21 cellular contexts compared by ENCODE assay signal in the genomic region with DNA sequence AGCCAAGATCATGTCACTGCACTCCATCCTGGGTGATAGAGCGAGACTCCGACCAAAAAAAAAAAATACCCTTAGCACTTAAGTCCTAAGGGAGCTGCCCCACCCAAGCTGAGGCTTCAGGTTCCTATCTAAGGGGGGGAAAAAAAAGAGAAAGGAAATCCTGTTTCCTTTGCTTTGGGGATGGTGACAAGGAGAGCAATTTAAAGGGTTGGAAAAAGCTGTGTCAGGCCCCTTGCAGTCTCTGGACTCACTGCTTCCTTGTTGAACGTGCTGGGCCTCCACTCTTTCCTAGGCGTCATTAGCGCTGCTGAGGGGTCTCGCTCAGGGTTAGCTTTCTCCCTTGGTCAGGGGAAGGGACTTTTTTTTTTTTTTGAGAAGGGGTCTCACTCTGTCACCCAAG.
"Had no signal": no experiment of that assay in that cellular context is flagged by ENCODE, and none has a peak within 500 bp of the region (broad histone marks: within the 10 kb centered on the region; RNA-seq: fewer than 3 reads in every experiment).

No MANE protein-coding gene starts in this region.

- H3K36me3 ChIP-seq: neural progenitor cell, uterus had no signal

- H2AFZ ChIP-seq: neural progenitor cell had no signal

- H3K9ac ChIP-seq: neural progenitor cell had no signal

- H3K27ac Mint-ChIP-seq: effector memory CD8-positive, alpha-beta T cell; memory B cell; neural progenitor cell; stimulated activated memory B cell treated with anti-CD40 and anti-IgM and Interleukin-4, amounts not matched to agents 10 μg/mL and 1 μg/mL and 100 μg/mL, for 72 hours; stimulated activated naive CD8-positive, alpha-beta T cell treated with anti-CD3 and anti-CD28 coated beads, Interleukin-15, Interleukin-2, amounts not matched to agents 100 ng/mL and 50 ng/mL, for 24 hours had no signal

- H3K9me3 Mint-ChIP-seq: effector memory CD8-positive, alpha-beta T cell; memory B cell; naive B cell; natural killer cell treated with Interleukin-12 subunit alpha and Interleukin-12 subunit beta and Interleukin-15 and Interleukin-18, amount 100 ng/mL, for 72 hours; neural progenitor cell; stimulated activated memory B cell treated with anti-CD40 and anti-IgM and Interleukin-4, amounts not matched to agents 10 μg/mL and 1 μg/mL and 100 μg/mL, for 72 hours; stimulated activated naive CD8-positive, alpha-beta T cell treated with anti-CD3 and anti-CD28 coated beads, Interleukin-15, Interleukin-2, amounts not matched to agents 100 ng/mL and 50 ng/mL, for 24 hours had no signal

- DNase-seq: cortex of kidney; effector memory CD8-positive, alpha-beta T cell; foreskin fibroblast; gastrocnemius medialis; mucosa of descending colon; naive B cell; spleen; stimulated activated CD4-positive, alpha-beta T cell treated with anti-CD3 and anti-CD28 coated beads, Interleukin-4, amount 100 ng/mL, for 4 hours; transverse colon; upper lobe of right lung; uterus had no signal

- H3K9me3 ChIP-seq: gastrocnemius medialis, mucosa of descending colon, prostate gland, right atrium auricular region, spleen, suprapubic skin, transverse colon, upper lobe of right lung, uterus had no signal

- H3K4me2 ChIP-seq: neural progenitor cell had no signal

- ATAC-seq: effector memory CD8-positive, alpha-beta T cell; gastrocnemius medialis; mucosa of descending colon; natural killer cell treated with Interleukin-12 subunit alpha and Interleukin-12 subunit beta and Interleukin-15 and Interleukin-18, amount 100 ng/mL, for 72 hours; stimulated activated memory B cell treated with anti-CD40 and anti-IgM and Interleukin-4, amounts not matched to agents 10 μg/mL and 1 μg/mL and 100 μg/mL, for 72 hours; upper lobe of right lung had no signal

- H3K27me3 Mint-ChIP-seq: effector memory CD8-positive, alpha-beta T cell; memory B cell; naive B cell; natural killer cell treated with Interleukin-12 subunit alpha and Interleukin-12 subunit beta and Interleukin-15 and Interleukin-18, amount 100 ng/mL, for 72 hours; stimulated activated memory B cell treated with anti-CD40 and anti-IgM and Interleukin-4, amounts not matched to agents 10 μg/mL and 1 μg/mL and 100 μg/mL, for 72 hours; stimulated activated naive CD8-positive, alpha-beta T cell treated with anti-CD3 and anti-CD28 coated beads, Interleukin-15, Interleukin-2, amounts not matched to agents 100 ng/mL and 50 ng/mL, for 24 hours had no signal

- H3K4me3 ChIP-seq: gastrocnemius medialis, lung, mucosa of descending colon, neural progenitor cell, prostate gland, right atrium auricular region, skin epidermis, spleen, suprapubic skin, transverse colon, upper lobe of right lung, uterus had no signal

- H3K27ac ChIP-seq: gastrocnemius medialis, neural progenitor cell, prostate gland, right atrium auricular region, skin epidermis, spleen, suprapubic skin, transverse colon, upper lobe of right lung, uterus had no signal

- H3K4me1 ChIP-seq: neural progenitor cell, prostate gland, right atrium auricular region, transverse colon, uterus had no signal

- H3K4me1 Mint-ChIP-seq: neural progenitor cell had no signal

- H3K27me3 ChIP-seq: gastrocnemius medialis, neural progenitor cell, right atrium auricular region, spleen, suprapubic skin, transverse colon, upper lobe of right lung, uterus had no signal

- H3K4me3 Mint-ChIP-seq: effector memory CD8-positive, alpha-beta T cell; memory B cell; naive B cell; natural killer cell treated with Interleukin-12 subunit alpha and Interleukin-12 subunit beta and Interleukin-15 and Interleukin-18, amount 100 ng/mL, for 72 hours; neural progenitor cell; stimulated activated memory B cell treated with anti-CD40 and anti-IgM and Interleukin-4, amounts not matched to agents 10 μg/mL and 1 μg/mL and 100 μg/mL, for 72 hours; stimulated activated naive CD8-positive, alpha-beta T cell treated with anti-CD3 and anti-CD28 coated beads, Interleukin-15, Interleukin-2, amounts not matched to agents 100 ng/mL and 50 ng/mL, for 24 hours had no signal
